17 cellular contexts compared by ENCODE assay signal in genomic region chr2:172108587-172108930, GRCh38. TPM values are rescaled to one million over a fixed set of nuclear protein-coding genes. Genes with fewer than 3 reads are reported as not detected.
"Had no signal": no experiment of that assay in that cellular context is flagged by ENCODE, and none has a peak within 500 bp of the region (broad histone marks: within the 10 kb centered on the region; RNA-seq: fewer than 3 reads in every experiment).

No MANE protein-coding gene starts in this region.

- H3K4me3 Mint-ChIP-seq: activated CD4-positive, alpha-beta T cell treated with anti-CD3 and anti-CD28 coated beads, Interleukin-2, amount 10 ng/mL, durations not matched to agents 7 days and 5 days; stimulated activated memory B cell treated with anti-CD40 and anti-IgM and Interleukin-4, amounts not matched to agents 10 μg/mL and 1 μg/mL and 100 μg/mL, for 72 hours; T-helper 1 cell treated with Interleukin-12 subunit alpha and Interleukin-12 subunit beta and Interleukin-4 antibody, amounts not matched to agents 30 μg/mL and 1 μg/mL, for 36 hours had no signal

- ATAC-seq: gastrocnemius medialis; left lung; stimulated activated memory B cell treated with anti-CD40 and anti-IgM and Interleukin-4, amounts not matched to agents 10 μg/mL and 1 μg/mL and 100 μg/mL, for 72 hours had no signal

- H3K27ac Mint-ChIP-seq: activated CD4-positive, alpha-beta T cell treated with anti-CD3 and anti-CD28 coated beads, Interleukin-2, amount 10 ng/mL, durations not matched to agents 7 days and 5 days; stimulated activated memory B cell treated with anti-CD40 and anti-IgM and Interleukin-4, amounts not matched to agents 10 μg/mL and 1 μg/mL and 100 μg/mL, for 72 hours; T-helper 1 cell treated with Interleukin-12 subunit alpha and Interleukin-12 subunit beta and Interleukin-4 antibody, amounts not matched to agents 30 μg/mL and 1 μg/mL, for 36 hours had no signal

- H3K27ac ChIP-seq: colonic mucosa, gastrocnemius medialis, heart right ventricle, left lung, skin epidermis, tibial nerve had no signal

- H3K36me3 ChIP-seq: colonic mucosa, gastrocnemius medialis, heart right ventricle, left lung, tibial nerve had no signal

- H3K9me3 ChIP-seq: colonic mucosa, gastrocnemius medialis, heart right ventricle, left lung, tibial nerve had no signal

- H3K9me3 Mint-ChIP-seq: activated CD4-positive, alpha-beta T cell treated with anti-CD3 and anti-CD28 coated beads, Interleukin-2, amount 10 ng/mL, durations not matched to agents 7 days and 5 days; stimulated activated memory B cell treated with anti-CD40 and anti-IgM and Interleukin-4, amounts not matched to agents 10 μg/mL and 1 μg/mL and 100 μg/mL, for 72 hours; T-helper 1 cell treated with Interleukin-12 subunit alpha and Interleukin-12 subunit beta and Interleukin-4 antibody, amounts not matched to agents 30 μg/mL and 1 μg/mL, for 36 hours had no signal

- DNase-seq: activated CD4-positive, alpha-beta T cell treated with anti-CD3 and anti-CD28 coated beads, Interleukin-2, amount 10 ng/mL, durations not matched to agents 7 days and 5 days; activated CD4-positive, CD25-positive, alpha-beta regulatory T cell; activated CD8-positive, alpha-beta memory T cell treated with anti-CD3 and anti-CD28 coated beads for 24 hours; activated gamma-delta T cell; caudate nucleus; colonic mucosa; effector CD4-positive, alpha-beta T cell; gastrocnemius medialis; heart right ventricle; islet precursor cell; left lung had no signal

- H3K4me3 ChIP-seq: colonic mucosa, heart right ventricle, left lung, skin epidermis, tibial nerve had no signal

RNA-seq across cellular contexts. Expression of gene DLX2, which starts 5.9 kb away (rescaled TPM):
- total RNA-seq: activated CD4-positive, alpha-beta T cell treated with anti-CD3 and anti-CD28 coated beads, Interleukin-2, amount 10 ng/mL, durations not matched to agents 7 days and 5 days; colonic mucosa; endothelial cell of umbilical vein; gastrocnemius medialis; left lung; subcutaneous adipose tissue; tibial nerve had no signal
- polyA plus RNA-seq: endothelial cell of umbilical vein, heart right ventricle had no signal

RNA-seq across cellular contexts. Expression of gene DLX1, which starts 23.3 kb away (rescaled TPM):
- total RNA-seq: activated CD4-positive, alpha-beta T cell treated with anti-CD3 and anti-CD28 coated beads, Interleukin-2, amount 10 ng/mL, durations not matched to agents 7 days and 5 days; endothelial cell of umbilical vein; left lung; subcutaneous adipose tissue had no signal
